10 cellular contexts compared by ENCODE assay signal in the genomic region with DNA sequence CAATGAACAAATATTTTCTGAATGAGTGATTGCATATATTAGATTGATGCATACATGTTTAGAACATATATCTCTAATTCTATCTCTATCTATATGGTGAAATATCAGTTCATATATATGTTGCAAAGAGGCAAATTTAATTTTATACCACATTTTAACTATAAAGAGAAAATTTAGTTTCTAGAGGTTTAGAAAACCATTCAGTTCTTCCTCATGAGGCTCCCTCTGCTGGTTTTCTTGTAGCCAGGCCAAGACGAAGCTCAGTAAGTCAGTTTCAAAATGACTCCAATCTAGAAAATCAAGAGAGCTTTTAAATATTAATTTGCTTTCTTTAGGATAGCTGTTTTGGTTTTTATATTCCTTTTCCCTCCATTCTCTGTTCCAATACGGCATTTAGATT.
DNase-seq lines count a peak whose midpoint lies in the region; ATAC-seq and TF ChIP-seq lines count a peak whose summit lies in the region.
"Had no signal": no experiment of that assay in that cellular context is flagged by ENCODE, and none has a peak within 500 bp of the region (broad histone marks: within the 10 kb centered on the region; RNA-seq: fewer than 3 reads in every experiment).

No MANE protein-coding gene starts in this region.

- H3K9ac ChIP-seq in SK-N-SH, result no peak overlapping the region

- peaks cover 11% of the 10 kb centered on the region for H3F3A ChIP-seq in SK-N-SH (replicated peaks; ENCODE audit: insufficient read depth)

- no peak overlapping the region for H2AFZ ChIP-seq in SK-N-SH (ENCODE audit: low read depth)

- H3K27me3 ChIP-seq in SK-N-SH (ENCODE audit: insufficient read depth) (no peaks in the 10 kb centered on the region), gastrocnemius medialis (no peaks in the 10 kb centered on the region)

- no peaks in the 10 kb centered on the region for H3K9me3 ChIP-seq in SK-N-SH
- no peaks in the 10 kb centered on the region for H3K9me3 ChIP-seq in gastrocnemius medialis

- peak; percentile 61 for TF ChIP-seq CTCF in C4-2B (conservative IDR thresholded peaks at IDR 0.05)
- peak; percentile 70 for TF ChIP-seq CTCF in SK-N-SH (IDR thresholded peaks at IDR 0.05)
- no peak for TF ChIP-seq CTCF in gastrocnemius medialis (IDR thresholded peaks at IDR 0.05 in 4 of 5, conservative IDR thresholded peaks at IDR 0.05 in 1 of 5)

- no peak for DNase-seq in SK-N-SH
- no peak for DNase-seq in left lobe of liver (ENCODE audit: low spot score)
- DNase-seq in gastrocnemius medialis, result no peak
- DNase-seq in CD1c-positive myeloid dendritic cell (ENCODE audit: extremely low spot score), result no peak
- no peak for DNase-seq in stimulated activated CD4-positive, alpha-beta T cell treated with anti-CD3 and anti-CD28 coated beads, Interleukin-2, amount 100 ng/mL, for 24 hours
- DNase-seq: activated T-cell treated with anti-CD3 and anti-CD28 coated beads, Interleukin-2, amount 50 U/mL, for 24 hours; NCI-H187 treated with DMSO at 0.1 percent for 48 hours had no signal

- peak; percentile 42 for TF ChIP-seq RAD21 in SK-N-SH (IDR thresholded peaks at IDR 0.05; ENCODE audit: low read length)

- POLR2A ChIA-PET in SK-N-SH (lab: Yijun Ruan, JAX), result no interaction called here

- H3K4me3 ChIP-seq in SK-N-SH (ENCODE audit: low read depth in 2 of 2, low read length in 1 of 2) (no peak overlapping the region), gastrocnemius medialis (no peak overlapping the region)

- in situ Hi-C loops in gastrocnemius medialis (cut with MboI; ENCODE audit: low sequenced_read_pairs in 4 of 4), result no loop called here

- H3K9me2 ChIP-seq in SK-N-SH, result no peaks in the 10 kb centered on the region

- H3K4me1 ChIP-seq in SK-N-SH (ENCODE audit: control insufficient read depth in 1 of 2, insufficient read depth in 2 of 2, low read depth in 1 of 2, low read length in 1 of 2) (no peaks in the 10 kb centered on the region; a peak in 2 of 4 replicates), gastrocnemius medialis (no peaks in the 10 kb centered on the region)

- no peak overlapping the region for H3K27ac ChIP-seq in C4-2B
- H3K27ac ChIP-seq in SK-N-SH (ENCODE audit: low read depth in 2 of 2, low read length in 1 of 2), result peak overlapping the region; percentile 60 to 69; a peak in 2 of 4 replicates
- no peak overlapping the region for H3K27ac ChIP-seq in gastrocnemius medialis

- TF ChIP-seq POLR2A in gastrocnemius medialis (IDR thresholded peaks at IDR 0.05), result no peak

- H3K36me3 ChIP-seq in SK-N-SH (replicated peaks in 1 of 2; ENCODE audit: control insufficient read depth in 1 of 2, insufficient read depth in 2 of 2, low read length in 1 of 2) (no peaks in the 10 kb centered on the region), gastrocnemius medialis (no peaks in the 10 kb centered on the region)

- intact Hi-C loops in gastrocnemius medialis (cut with DNase I; ENCODE audit: low total_unique reads), result no loop called here

- CTCF ChIA-PET in SK-N-SH (lab: Yijun Ruan, JAX), result interaction anchor here (0.6 to 1.9 kb wide), 8 partner anchors 9 to 465 kb away, joined by 3 to 9 read pairs (median 4); no protein-coding TSS in a partner anchor

- H3K4me2 ChIP-seq in SK-N-SH, result no peak overlapping the region

- TF ChIP-seq EP300 in SK-N-SH (IDR thresholded peaks at IDR 0.05; ENCODE audit: borderline replicate concordance in 1 of 2, low read depth in 1 of 2, low read length in 1 of 2), result no peak

- WGBS in SK-N-SH (ENCODE audit: low lambda C conversion rate), result 66% methylated on average over 2 of the region's 2 CpGs

- no peaks in the 10 kb centered on the region for H3K79me2 ChIP-seq in SK-N-SH (ENCODE audit: insufficient read depth)

- ATAC-seq in GM21423 (IDR thresholded peaks at IDR 0.05; ENCODE audit: unreplicated experiment) (peak; percentile 73), left lobe of liver (peak; percentile 37), gastrocnemius medialis (no peak), GM19463 (IDR thresholded peaks at IDR 0.05; ENCODE audit: unreplicated experiment) (no peak)

- no peaks in the 10 kb centered on the region for H4K20me1 ChIP-seq in SK-N-SH (ENCODE audit: insufficient read depth)

TF ChIP-seq in SK-N-SH, 30 proteins besides CTCF, POLR2A, EP300 and RAD21:
- TF ChIP-seq EZH2phosphoT487 (IDR thresholded peaks at IDR 0.05; ENCODE audit: borderline replicate concordance, low read depth) (no peak), SMC3 (IDR thresholded peaks at IDR 0.05; ENCODE audit: low read depth, low read length) (peak; percentile 36), MEF2A (IDR thresholded peaks at IDR 0.05; ENCODE audit: borderline replicate concordance, low read depth) (no peak), ELF1 (IDR thresholded peaks at IDR 0.05) (no peak), RXRA (IDR thresholded peaks at IDR 0.05; ENCODE audit: borderline replicate concordance, low read depth) (no peak), REST (IDR thresholded peaks at IDR 0.05; ENCODE audit: low read depth, low read length) (no peak), TEAD4 (IDR thresholded peaks at IDR 0.05; ENCODE audit: borderline replicate concordance, insufficient read depth) (no peak)
- TF ChIP-seq, protein P1, sequence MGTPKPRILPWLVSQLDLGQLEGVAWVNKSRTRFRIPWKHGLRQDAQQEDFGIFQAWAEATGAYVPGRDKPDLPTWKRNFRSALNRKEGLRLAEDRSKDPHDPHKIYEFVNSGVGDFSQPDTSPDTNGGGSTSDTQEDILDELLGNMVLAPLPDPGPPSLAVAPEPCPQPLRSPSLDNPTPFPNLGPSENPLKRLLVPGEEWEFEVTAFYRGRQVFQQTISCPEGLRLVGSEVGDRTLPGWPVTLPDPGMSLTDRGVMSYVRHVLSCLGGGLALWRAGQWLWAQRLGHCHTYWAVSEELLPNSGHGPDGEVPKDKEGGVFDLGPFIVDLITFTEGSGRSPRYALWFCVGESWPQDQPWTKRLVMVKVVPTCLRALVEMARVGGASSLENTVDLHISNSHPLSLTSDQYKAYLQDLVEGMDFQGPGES (IDR thresholded peaks at IDR 0.05; ENCODE audit: low read depth, low read length), result no peak

Comparison
In these comparisons a context has a peak if more than half of its experiments do, and no peak if none do; other contexts are left out.
1. H3K27ac ChIP-seq: peak in SK-N-SH (2 of 2); none in C4-2B (single experiment) and gastrocnemius medialis (0 of 4).
2. CTCF ChIP-seq: peak in C4-2B (single experiment) and SK-N-SH (single experiment); none in gastrocnemius medialis (0 of 5).
3. ATAC-seq: peak in GM21423 (single experiment) and left lobe of liver (single experiment); none in gastrocnemius medialis (0 of 2) and GM19463 (single experiment).